ENCODE assay signal across 24 cellular contexts in the genomic region with DNA sequence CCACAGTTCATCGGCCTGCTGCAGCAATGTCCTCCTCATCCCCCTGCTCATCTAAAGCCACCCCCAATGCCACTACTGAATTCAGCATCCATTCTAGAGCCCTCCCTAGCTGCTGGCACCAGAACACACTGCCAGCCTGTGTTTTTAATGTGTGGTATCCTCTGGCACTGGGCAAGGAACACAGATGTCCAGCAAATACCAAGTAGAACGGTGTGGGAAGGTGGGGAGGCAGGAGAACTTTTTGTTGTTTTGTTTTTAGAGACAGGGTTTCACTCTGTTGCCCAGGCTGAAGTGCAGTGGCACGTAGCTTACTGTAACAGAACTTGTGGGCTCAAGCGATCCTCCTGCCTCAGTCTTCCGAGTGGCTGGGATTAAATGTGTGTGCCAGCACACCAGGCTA. TPM values are rescaled to one million over a fixed set of nuclear protein-coding genes. Genes with fewer than 3 reads are reported as not detected.
DNase-seq lines count a peak whose midpoint lies in the region; ATAC-seq and TF ChIP-seq lines count a peak whose summit lies in the region.
"Had no signal": no experiment of that assay in that cellular context is flagged by ENCODE, and none has a peak within 500 bp of the region (broad histone marks: within the 10 kb centered on the region; RNA-seq: fewer than 3 reads in every experiment).

No MANE protein-coding gene starts in this region.

- peak; percentile 26 for DNase-seq in DMS 273 (lab: John Stamatoyannopoulos, UW; ENCODE audit: unreplicated experiment)
- DNase-seq in DMS 273 treated with DMSO at 0.1 percent for 48 hours (lab: John Stamatoyannopoulos, UW): no peak
- no peak for DNase-seq in body of pancreas
- DNase-seq in spleen: peak; percentile 21
- DNase-seq in NCI-H510A (lab: John Stamatoyannopoulos, UW): no peak
- no peak for DNase-seq in right atrium auricular region (ENCODE audit: low spot score)
- DNase-seq: 8988T; AML-193; CD8-positive, alpha-beta memory T cell; EL; MM.1S; NCI-H1048; NCI-H1417 treated with DMSO at 0.1 percent for 48 hours; NCI-H187 treated with DMSO at 0.1 percent for 48 hours; NCI-H2107; NCI-H446 treated with DMSO at 0.1 percent for 48 hours; NCI-H69; PC-9; SIG-M5; SK-N-SH had no signal

- peaks cover 73% of the 10 kb centered on the region for H3K4me1 ChIP-seq in body of pancreas
- H3K4me1 ChIP-seq in spleen: peaks cover 0 to 22% (median 13%) of the 10 kb centered on the region in 6 donors
- peaks cover 0 to 8% of the 10 kb centered on the region in 2 donors for H3K4me1 ChIP-seq in right atrium auricular region

- 70 to 77% methylated on average over 5 of the region's 5 CpGs for WGBS in body of pancreas, 2 donors
- 93 to 98% (median 96%) methylated on average over 5 of the region's 5 CpGs for WGBS in spleen, 5 donors

- no peak overlapping the region for H3K4me3 ChIP-seq in body of pancreas
- H3K4me3 ChIP-seq in spleen: no peak overlapping the region
- no peak overlapping the region for H3K4me3 ChIP-seq in right atrium auricular region
- H3K4me3 ChIP-seq: K562, PC-9 had no signal

- TF ChIP-seq POLR2A in body of pancreas (IDR thresholded peaks at IDR 0.05) (no peak), spleen (IDR thresholded peaks at IDR 0.05) (no peak)

- peak overlapping the region; percentile 17; the same call in 1 of the 2 replicates for H3K27ac ChIP-seq in 22Rv1
- peak overlapping the region; percentile 29 to 99 (median 52) for H3K27ac ChIP-seq in body of pancreas
- no peak overlapping the region for H3K27ac ChIP-seq in spleen
- H3K27ac ChIP-seq in right atrium auricular region: no peak overlapping the region
- H3K27ac ChIP-seq: PC-9 had no signal

- ATAC-seq in body of pancreas: no peak
- no peak for ATAC-seq in HG02884 (IDR thresholded peaks at IDR 0.05; ENCODE audit: unreplicated experiment)
- ATAC-seq: K562 had no signal

- TF ChIP-seq CTCF in 22Rv1 (IDR thresholded peaks at IDR 0.05) (no peak), body of pancreas (IDR thresholded peaks at IDR 0.05) (no peak), spleen (IDR thresholded peaks at IDR 0.05 in 8 of 11, conservative IDR thresholded peaks at IDR 0.05 in 3 of 11) (no peak), right atrium auricular region (IDR thresholded peaks at IDR 0.05) (no peak)

- intact Hi-C loops in body of pancreas (cut with DNase I): loop anchor here (5.0 kb wide), 1 partner anchor 35 kb away; no protein-coding TSS in a partner anchor
- intact Hi-C loops in spleen (cut with DNase I; ENCODE audit: low total_unique reads): no loop called here

- peaks cover 0 to 6% of the 10 kb centered on the region in 2 donors for H3K36me3 ChIP-seq in body of pancreas (replicated peaks in 1 of 2; ENCODE audit: insufficient read depth in 1 of 2, low read depth in 2 of 2)
- H3K36me3 ChIP-seq in spleen: peaks cover 0 to 33% (median 22%) of the 10 kb centered on the region in 6 donors
- peaks cover 20% of the 10 kb centered on the region for H3K36me3 ChIP-seq in right atrium auricular region

- H3K9me3 ChIP-seq in body of pancreas (no peaks in the 10 kb centered on the region), spleen (no peaks in the 10 kb centered on the region), right atrium auricular region (no peaks in the 10 kb centered on the region)
- H3K9me3 ChIP-seq: SK-N-SH had no signal

- no peaks in the 10 kb centered on the region for H3K27me3 ChIP-seq in body of pancreas
- no peaks in the 10 kb centered on the region for H3K27me3 ChIP-seq in spleen (replicated peaks in 1 of 7)
- no peaks in the 10 kb centered on the region for H3K27me3 ChIP-seq in right atrium auricular region

RNA-seq across cellular contexts. Expression of a gene that starts 4.7 kb away (rescaled TPM):
- total RNA-seq in body of pancreas: 10 to 100 TPM; 38.9 to 51.9 TPM
- total RNA-seq in spleen: 10 to 100 TPM; 13.5 to 38.3 (median 16.7) TPM
- polyA plus RNA-seq in spleen: 10 to 100 TPM; 17.2 to 26.0 (median 23.8) TPM
- 10 to 100 TPM; 20.0 to 25.6 TPM for total RNA-seq in right atrium auricular region

RNA-seq across cellular contexts. Expression of a gene that starts 22.7 kb away (rescaled TPM):
- total RNA-seq in body of pancreas (10 to 100 TPM; 27.0 to 47.0 TPM), spleen (1 to 10 TPM in 3 of 7 donors, under 1 TPM in 4; 0.47 to 1.7 (median 0.79) TPM), right atrium auricular region (1 to 10 TPM in 1 of 2 donors, under 1 TPM in 1; 0.48 to 3.8 TPM)
- polyA plus RNA-seq in spleen: under 1 TPM; 0.26 to 0.77 (median 0.26) TPM
- polyA plus RNA-seq: AG04450, SK-N-SH had no signal

RNA-seq across cellular contexts. Expression of a gene that starts 29.0 kb away (rescaled TPM):
- total RNA-seq in body of pancreas (10 to 100 TPM; 42.5 to 44.1 TPM), spleen (10 to 100 TPM; 19.3 to 31.1 (median 29.5) TPM), right atrium auricular region (10 to 100 TPM; 16.2 to 17.8 TPM)
- 10 to 100 TPM; 14.4 to 21.7 (median 15.9) TPM for polyA plus RNA-seq in spleen

RNA-seq across cellular contexts. Expression of a gene that starts 32.0 kb away (rescaled TPM):
- total RNA-seq in body of pancreas (1 to 10 TPM; 1.0 to 2.3 TPM), spleen (1 to 10 TPM in 3 of 7 donors, under 1 TPM in 4; 0.46 to 2.3 (median 0.94) TPM), right atrium auricular region (1 to 10 TPM; 2.3 to 4.6 TPM)
- under 1 TPM; 0.15 to 0.35 (median 0.27) TPM for polyA plus RNA-seq in spleen

RNA-seq across cellular contexts. Expression of a gene that starts 38.4 kb away (rescaled TPM):
- total RNA-seq in body of pancreas: 10 to 100 TPM; 13.8 to 17.6 TPM
- 10 to 100 TPM; 29.3 to 53.0 (median 36.9) TPM for total RNA-seq in spleen
- polyA plus RNA-seq in spleen: 10 to 100 TPM; 30.6 to 45.6 (median 44.5) TPM
- 10 to 100 TPM; 17.9 to 21.5 TPM for total RNA-seq in right atrium auricular region

Comparison
In these comparisons a context has a peak if more than half of its experiments do, and no peak if none do; other contexts are left out.
1. DNase-seq: peak in DMS 273 (single experiment) and spleen (single experiment); none in DMS 273 treated with DMSO at 0.1 percent for 48 hours (single experiment), body of pancreas (0 of 4), NCI-H510A (single experiment) and right atrium auricular region (single experiment).
2. H3K27ac ChIP-seq: peak in 22Rv1 (single experiment) and body of pancreas (4 of 4); none in spleen (0 of 8) and right atrium auricular region (0 of 2).
3. RNA of a gene that starts 22.7 kb away (total RNA-seq): 27.0 to 47.0 TPM in body of pancreas; 0.48 to 3.8 TPM in right atrium auricular region and 0.47 to 1.7 TPM in spleen; every median in the first group is over 4 times any median in the second.